In genomic region chr3:142652826-142653292, GRCh38 we compare ENCODE assay signal across 1 cellular context.
TF ChIP-seq lines count a peak whose summit lies in the region.

No MANE protein-coding gene starts in this region.

TF ChIP-seq in K562, 482 proteins besides CTCF, POLR2A, EP300 and RAD21 (continued from another document and continues in another):
- TF ChIP-seq ZNF165 (CRISPR knock-in tag; IDR thresholded peaks at IDR 0.05; ENCODE audit: borderline replicate concordance) = no peak
- TF ChIP-seq MYBL2 (IDR thresholded peaks at IDR 0.05; ENCODE audit: low read depth) = peak; percentile 33; the same call in 1 of the 2 replicates
- no peak for TF ChIP-seq MYBL2 (CRISPR knock-in tag; IDR thresholded peaks at IDR 0.05; ENCODE audit: borderline replicate concordance)
- TF ChIP-seq VEZF1 (CRISPR knock-in tag; IDR thresholded peaks at IDR 0.05) = 0 out of 2 replicates have a peak, but pooled peaks have one; percentile 23
- TF ChIP-seq ARID2 (IDR thresholded peaks at IDR 0.05) = 0 out of 2 replicates have a peak, but pooled peaks have one; percentile 37
- TF ChIP-seq SMARCC2 (IDR thresholded peaks at IDR 0.05; ENCODE audit: low read depth) = 0 out of 2 replicates have a peak, but pooled peaks have one; percentile 56
- 0 out of 2 replicates have a peak, but pooled peaks have one; percentile 25 for TF ChIP-seq ZNF589 (CRISPR knock-in tag; IDR thresholded peaks at IDR 0.05; ENCODE audit: low read depth)
- TF ChIP-seq MAFK (IDR thresholded peaks at IDR 0.05; ENCODE audit: low read length) = peak; percentile 92
- TF ChIP-seq DPF2 (IDR thresholded peaks at IDR 0.05) = peak; percentile 82
- TF ChIP-seq ZSCAN32 (CRISPR knock-in tag; IDR thresholded peaks at IDR 0.05) = no peak
- TF ChIP-seq BRD9 (IDR thresholded peaks at IDR 0.05; ENCODE audit: low read depth, partially characterized antibody) = peak; percentile 31
- no peak for TF ChIP-seq SMARCA5 (IDR thresholded peaks at IDR 0.05)
- peak; percentile 95 for TF ChIP-seq BACH1 (tag; IDR thresholded peaks at IDR 0.05)
- peak; percentile 97 for TF ChIP-seq MAFF (IDR thresholded peaks at IDR 0.05; ENCODE audit: low read length)
- TF ChIP-seq FOXK2 (conservative IDR thresholded peaks at IDR 0.05 in 1 of 2, IDR thresholded peaks at IDR 0.05 in 1 of 2; ENCODE audit: low read depth in 2 of 2) = peak; percentile 52 to 61; a peak in 3 of 4 replicates
- no peak for TF ChIP-seq ELK3 (CRISPR knock-in tag; IDR thresholded peaks at IDR 0.05)
- TF ChIP-seq HDAC1 (IDR thresholded peaks at IDR 0.05) = peak in 1 of 2 experiments; percentile 30; a peak in 1 of 4 replicates
- no peak for TF ChIP-seq HMGXB4 (CRISPR knock-in tag; IDR thresholded peaks at IDR 0.05)
- TF ChIP-seq CC2D1A (IDR thresholded peaks at IDR 0.05) = no peak
- TF ChIP-seq AFF4 (CRISPR knock-in tag; IDR thresholded peaks at IDR 0.05) = no peak
- TF ChIP-seq STAG1 (CRISPR knock-in tag; IDR thresholded peaks at IDR 0.05; ENCODE audit: borderline replicate concordance) = no peak
- peak; percentile 25; the same call in 1 of the 2 replicates for TF ChIP-seq ATF3 (IDR thresholded peaks at IDR 0.05)
- 0 out of 2 replicates have a peak, but pooled peaks have one; percentile 33 for TF ChIP-seq ATF3 (CRISPR knock-in tag; conservative IDR thresholded peaks at IDR 0.05)
- TF ChIP-seq SMARCA4 (IDR thresholded peaks at IDR 0.05) = peak; percentile 82
- TF ChIP-seq GATAD2B (IDR thresholded peaks at IDR 0.05; ENCODE audit: borderline replicate concordance) = no peak
- TF ChIP-seq HBP1 (CRISPR knock-in tag; IDR thresholded peaks at IDR 0.05) = no peak
- peak; percentile 26; the same call in 1 of the 2 replicates for TF ChIP-seq NR2C1 (IDR thresholded peaks at IDR 0.05)
- TF ChIP-seq NR2C1 (tag; IDR thresholded peaks at IDR 0.05) = no peak
- TF ChIP-seq ZNF444 (CRISPR knock-in tag; IDR thresholded peaks at IDR 0.05) = no peak
- no peak for TF ChIP-seq RBFOX2 (IDR thresholded peaks at IDR 0.05; ENCODE audit: low read depth, low read length)
- TF ChIP-seq SMAD4 (CRISPR knock-in tag; conservative IDR thresholded peaks at IDR 0.05) = 0 out of 2 replicates have a peak, but pooled peaks have one; percentile 7
- no peak for TF ChIP-seq SMAD2 (IDR thresholded peaks at IDR 0.05; ENCODE audit: low read depth, low read length)
- no peak for TF ChIP-seq ARID3B (CRISPR knock-in tag; IDR thresholded peaks at IDR 0.05; ENCODE audit: borderline replicate concordance)
- TF ChIP-seq TAF7 (tag; IDR thresholded peaks at IDR 0.05) = 0 out of 2 replicates have a peak, but pooled peaks have one; percentile 6
- TF ChIP-seq KAT2B (IDR thresholded peaks at IDR 0.05; ENCODE audit: low read depth, low read length) = no peak
- no peak for TF ChIP-seq RNF219 (CRISPR knock-in tag; IDR thresholded peaks at IDR 0.05)
- TF ChIP-seq ZNF740 (CRISPR knock-in tag; IDR thresholded peaks at IDR 0.05) = no peak
- 0 out of 4 replicates have a peak, but pooled peaks of 1 of the 2 experiments have one; percentile 44 for TF ChIP-seq ZNF740 (tag; IDR thresholded peaks at IDR 0.05)
- TF ChIP-seq SRSF9 (IDR thresholded peaks at IDR 0.05; ENCODE audit: borderline replicate concordance, low read depth, low read length) = no peak
- no peak for TF ChIP-seq ZNF57 (CRISPR knock-in tag; IDR thresholded peaks at IDR 0.05)
- TF ChIP-seq NCOR1 (IDR thresholded peaks at IDR 0.05) = 0 out of 2 replicates have a peak, but pooled peaks have one; percentile 32
- no peak for TF ChIP-seq ZNF445 (CRISPR knock-in tag; IDR thresholded peaks at IDR 0.05; ENCODE audit: low read depth)
- no peak for TF ChIP-seq ZFX (CRISPR knock-in tag; IDR thresholded peaks at IDR 0.05)
- TF ChIP-seq NUFIP1 (IDR thresholded peaks at IDR 0.05; ENCODE audit: partially characterized antibody) = no peak
- TF ChIP-seq SETDB1 (IDR thresholded peaks at IDR 0.05; ENCODE audit: low read length) = no peak
